In the genomic region with DNA sequence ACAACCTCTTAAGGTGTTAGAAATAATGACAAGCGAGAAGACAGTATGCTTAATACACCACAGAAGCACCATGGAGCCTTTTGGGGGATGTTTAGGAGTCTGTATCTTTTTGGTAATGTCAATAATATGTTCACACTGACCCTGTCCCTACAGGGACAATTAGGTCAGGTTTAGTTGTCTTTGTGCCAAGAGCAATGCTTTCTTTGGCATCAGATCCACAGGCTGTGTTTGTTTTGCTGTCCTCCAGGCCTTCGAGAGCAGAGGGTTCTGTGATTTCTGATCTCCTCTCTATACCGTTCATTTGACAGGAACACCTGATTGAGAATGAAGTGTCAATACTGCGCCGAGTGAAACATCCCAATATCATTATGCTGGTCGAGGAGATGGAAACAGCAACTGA, we compare ENCODE assay signal across 1 cellular context.
TF ChIP-seq lines count a peak whose summit lies in the region.

No MANE protein-coding gene starts in this region.

TF ChIP-seq in SK-N-SH, 30 proteins besides CTCF, POLR2A, EP300 and RAD21 (continued from another document):
- TF ChIP-seq, protein P1, sequence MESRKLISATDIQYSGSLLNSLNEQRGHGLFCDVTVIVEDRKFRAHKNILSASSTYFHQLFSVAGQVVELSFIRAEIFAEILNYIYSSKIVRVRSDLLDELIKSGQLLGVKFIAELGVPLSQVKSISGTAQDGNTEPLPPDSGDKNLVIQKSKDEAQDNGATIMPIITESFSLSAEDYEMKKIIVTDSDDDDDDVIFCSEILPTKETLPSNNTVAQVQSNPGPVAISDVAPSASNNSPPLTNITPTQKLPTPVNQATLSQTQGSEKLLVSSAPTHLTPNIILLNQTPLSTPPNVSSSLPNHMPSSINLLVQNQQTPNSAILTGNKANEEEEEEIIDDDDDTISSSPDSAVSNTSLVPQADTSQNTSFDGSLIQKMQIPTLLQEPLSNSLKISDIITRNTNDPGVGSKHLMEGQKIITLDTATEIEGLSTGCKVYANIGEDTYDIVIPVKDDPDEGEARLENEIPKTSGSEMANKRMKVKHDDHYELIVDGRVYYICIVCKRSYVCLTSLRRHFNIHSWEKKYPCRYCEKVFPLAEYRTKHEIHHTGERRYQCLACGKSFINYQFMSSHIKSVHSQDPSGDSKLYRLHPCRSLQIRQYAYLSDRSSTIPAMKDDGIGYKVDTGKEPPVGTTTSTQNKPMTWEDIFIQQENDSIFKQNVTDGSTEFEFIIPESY (IDR thresholded peaks at IDR 0.05; ENCODE audit: borderline replicate concordance, low read depth), result no peak
TF ChIP-seq in SK-N-SH: peak in this region for 0.
